ENCODE assay signal across 13 cellular contexts in the genomic region with DNA sequence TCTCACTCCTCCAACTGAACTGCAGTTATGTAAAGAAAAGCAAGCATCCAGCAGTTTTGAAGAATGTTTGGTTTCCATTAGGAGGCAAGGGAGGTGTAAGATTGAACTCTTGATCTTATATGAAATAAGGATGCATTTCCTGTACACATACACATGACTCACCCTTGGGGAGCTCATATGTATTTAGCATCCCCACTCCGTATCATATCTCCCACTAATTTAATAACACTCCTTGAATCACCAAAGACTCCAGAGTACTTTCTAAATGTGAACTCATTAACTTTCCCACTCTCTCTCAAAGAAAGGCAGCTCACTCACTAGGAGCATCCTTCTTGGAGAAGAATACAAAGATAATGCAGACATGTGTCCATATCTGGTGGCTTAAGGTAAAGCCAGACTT.
DNase-seq lines count a peak whose midpoint lies in the region; ATAC-seq lines count a peak whose summit lies in the region.
"Had no signal": no experiment of that assay in that cellular context is flagged by ENCODE, and none has a peak within 500 bp of the region (broad histone marks: within the 10 kb centered on the region; RNA-seq: fewer than 3 reads in every experiment).

No MANE protein-coding gene starts in this region.

- H3K4me3 ChIP-seq in CD4-positive, CD25-positive, alpha-beta regulatory T cell (ENCODE audit: low read depth, low read length), result peak overlapping the region; percentile 100
- no peak overlapping the region for H3K4me3 ChIP-seq in adipocyte (ENCODE audit: low read length)
- H3K4me3 ChIP-seq: cardiac muscle cell had no signal

- H3K4me1 Mint-ChIP-seq in CD4-positive, CD25-positive, alpha-beta regulatory T cell, result peaks cover 47 to 100% (median 86%) of the 10 kb centered on the region in 4 donors
- H3K4me1 Mint-ChIP-seq in memory B cell, result peaks cover 83% of the 10 kb centered on the region

- peak overlapping the region; percentile 96 to 99 (median 98) for H3K4me3 Mint-ChIP-seq in CD4-positive, CD25-positive, alpha-beta regulatory T cell
- H3K4me3 Mint-ChIP-seq in memory B cell, result peak overlapping the region; percentile 4
- H3K4me3 Mint-ChIP-seq: nephron had no signal

- H3K27me3 ChIP-seq in CD4-positive, CD25-positive, alpha-beta regulatory T cell (ENCODE audit: control insufficient read depth, insufficient read depth, low read length), result no peaks in the 10 kb centered on the region
- no peaks in the 10 kb centered on the region for H3K27me3 ChIP-seq in adipocyte (replicated peaks; ENCODE audit: control insufficient read depth, insufficient read depth, low read length)
- H3K27me3 ChIP-seq: cardiac muscle cell had no signal

- H3K9me3 Mint-ChIP-seq in CD4-positive, CD25-positive, alpha-beta regulatory T cell, result no peaks in the 10 kb centered on the region
- no peaks in the 10 kb centered on the region for H3K9me3 Mint-ChIP-seq in memory B cell
- H3K9me3 Mint-ChIP-seq: nephron had no signal

- peaks cover 63% of the 10 kb centered on the region for H3K36me3 ChIP-seq in CD4-positive, CD25-positive, alpha-beta regulatory T cell (ENCODE audit: control insufficient read depth, insufficient read depth, low read length)
- H3K36me3 ChIP-seq in adipocyte (ENCODE audit: control insufficient read depth, insufficient read depth, low read length, severe bottlenecking), result peaks cover 32% of the 10 kb centered on the region
- H3K36me3 ChIP-seq: cardiac muscle cell had no signal

- peak in 1 of 3 donors; percentile 57 for DNase-seq in CD4-positive, CD25-positive, alpha-beta regulatory T cell
- DNase-seq in LHCN-M2 (ENCODE audit: low read depth), result peak; percentile 53
- peak; percentile 49 for DNase-seq in adipocyte (ENCODE audit: low read depth)
- no peak for DNase-seq in memory B cell (ENCODE audit: low spot score in 2 of 2)
- DNase-seq in NCI-H524 treated with DMSO at 0.1 percent for 48 hours (lab: John Stamatoyannopoulos, UW), result no peak
- DNase-seq in activated CD4-positive, CD25-positive, alpha-beta regulatory T cell (lab: John Stamatoyannopoulos, UW), result no peak
- no peak for DNase-seq in SHP77 treated with DMSO at 0.1 percent for 48 hours (lab: John Stamatoyannopoulos, UW)
- DNase-seq: COR-L47, NCI-H510A treated with DMSO at 0.1 percent for 48 hours had no signal

- H3K27me3 Mint-ChIP-seq in CD4-positive, CD25-positive, alpha-beta regulatory T cell, result no peaks in the 10 kb centered on the region
- no peaks in the 10 kb centered on the region for H3K27me3 Mint-ChIP-seq in memory B cell

- peak overlapping the region; percentile 97 for H3K27ac ChIP-seq in CD4-positive, CD25-positive, alpha-beta regulatory T cell (ENCODE audit: insufficient read depth, low read length, poor library complexity, severe bottlenecking)
- H3K27ac ChIP-seq: cardiac muscle cell, VCaP had no signal

- H3K9me3 ChIP-seq in CD4-positive, CD25-positive, alpha-beta regulatory T cell (ENCODE audit: control insufficient read depth in 2 of 2, low read length in 2 of 2), result no peaks in the 10 kb centered on the region
- H3K9me3 ChIP-seq in adipocyte (ENCODE audit: control insufficient read depth, low read length), result no peaks in the 10 kb centered on the region

- H3K27ac Mint-ChIP-seq in CD4-positive, CD25-positive, alpha-beta regulatory T cell, result peak overlapping the region; percentile 96 to 99 (median 98)
- peak overlapping the region; percentile 72 for H3K27ac Mint-ChIP-seq in memory B cell
- H3K27ac Mint-ChIP-seq: nephron had no signal

- H3K9ac ChIP-seq in adipocyte (ENCODE audit: low read length), result no peak overlapping the region

- H3K36me3 Mint-ChIP-seq in CD4-positive, CD25-positive, alpha-beta regulatory T cell, result peaks cover 92% of the 10 kb centered on the region
- peaks cover 30% of the 10 kb centered on the region for H3K36me3 Mint-ChIP-seq in memory B cell

- ATAC-seq in CD4-positive, CD25-positive, alpha-beta regulatory T cell (ENCODE audit: low read depth in 2 of 2), result peak in 1 of 2 donors; percentile 33
- ATAC-seq in memory B cell (ENCODE audit: low read depth) (no peak), HG02852 (IDR thresholded peaks at IDR 0.05; ENCODE audit: unreplicated experiment) (no peak)

- H3K4me1 ChIP-seq in CD4-positive, CD25-positive, alpha-beta regulatory T cell (ENCODE audit: control insufficient read depth, insufficient read depth, low read length, poor library complexity, severe bottlenecking), result peaks cover 100% of the 10 kb centered on the region
- peaks cover 67% of the 10 kb centered on the region for H3K4me1 ChIP-seq in adipocyte (ENCODE audit: control insufficient read depth, insufficient read depth, low read length)

Comparison
In these comparisons a context has a peak if more than half of its experiments do, and no peak if none do; other contexts are left out.
1. DNase-seq: peak in LHCN-M2 (single experiment) and adipocyte (single experiment); none in memory B cell (0 of 2), NCI-H524 treated with DMSO at 0.1 percent for 48 hours (single experiment), activated CD4-positive, CD25-positive, alpha-beta regulatory T cell (0 of 4) and SHP77 treated with DMSO at 0.1 percent for 48 hours (single experiment).